30 cellular contexts compared by ENCODE assay signal in the genomic region with DNA sequence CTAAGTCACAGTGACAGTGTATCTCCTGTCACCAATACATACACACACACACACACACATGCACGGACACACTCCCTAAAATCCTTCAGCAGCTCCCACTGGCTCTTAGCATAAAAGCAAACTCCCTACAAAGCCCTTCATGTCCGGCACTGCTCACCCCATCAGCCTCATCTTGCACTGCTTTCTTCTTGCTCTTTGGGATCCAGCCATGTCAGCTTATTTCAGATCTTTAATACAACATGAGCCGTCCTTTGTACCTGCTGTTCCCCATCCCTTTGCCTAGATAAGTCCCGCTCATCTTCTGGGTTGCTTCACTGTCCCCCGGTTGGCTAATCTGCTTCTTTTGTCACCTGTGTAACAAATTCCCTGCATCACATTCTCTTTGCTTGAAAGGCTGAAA.
"Had no signal": no experiment of that assay in that cellular context is flagged by ENCODE, and none has a peak within 500 bp of the region (broad histone marks: within the 10 kb centered on the region; RNA-seq: fewer than 3 reads in every experiment).

No MANE protein-coding gene starts in this region.

- H3K4me3 ChIP-seq: esophagus muscularis mucosa, gastroesophageal sphincter, heart right ventricle, left lung, mucosa of descending colon, smooth muscle cell, stomach, thyroid gland, vagina had no signal

- H3K36me3 Mint-ChIP-seq: mesothelial cell of epicardium had no signal

- H3K4me3 Mint-ChIP-seq: endodermal cell; mesothelial cell of epicardium; naive B cell; natural killer cell treated with Interleukin-12 subunit alpha and Interleukin-12 subunit beta and Interleukin-15 and Interleukin-18, amount 100 ng/mL, for 72 hours had no signal

- H3K27ac ChIP-seq: esophagus muscularis mucosa, foreskin keratinocyte, gastroesophageal sphincter, heart right ventricle, left lung, parathyroid adenoma, stomach, thyroid gland, vagina had no signal

- H3K9me3 Mint-ChIP-seq: mesothelial cell of epicardium had no signal

- H3K27ac Mint-ChIP-seq: endodermal cell; mesothelial cell of epicardium; natural killer cell treated with Interleukin-12 subunit alpha and Interleukin-12 subunit beta and Interleukin-15 and Interleukin-18, amount 100 ng/mL, for 72 hours; progenitor cell of endocrine pancreas had no signal

- H3K36me3 ChIP-seq: esophagus muscularis mucosa, gastroesophageal sphincter, heart right ventricle, left lung, stomach, thyroid gland, vagina had no signal

- FAIRE-seq: colon, endothelial cell of umbilical vein, islet of Langerhans had no signal

- H3K27me3 ChIP-seq: esophagus muscularis mucosa, foreskin keratinocyte, gastroesophageal sphincter, heart right ventricle, left lung, stomach, thyroid gland, vagina had no signal

- H3K4me1 ChIP-seq: parathyroid adenoma had no signal

- H3K27me3 Mint-ChIP-seq: naive B cell; natural killer cell treated with Interleukin-12 subunit alpha and Interleukin-12 subunit beta and Interleukin-15 and Interleukin-18, amount 100 ng/mL, for 72 hours had no signal

- H3K9me3 ChIP-seq: gastroesophageal sphincter, left lung, mucosa of descending colon, stomach, thyroid gland, vagina had no signal

- H3K79me2 ChIP-seq: parathyroid adenoma had no signal

- H3K9ac ChIP-seq: parathyroid adenoma had no signal

- ATAC-seq: foreskin keratinocyte; gastroesophageal sphincter; heart right ventricle; left cardiac atrium; left lung; mucosa of descending colon; natural killer cell treated with Interleukin-12 subunit alpha and Interleukin-12 subunit beta and Interleukin-15 and Interleukin-18, amount 100 ng/mL, for 72 hours; sciatic nerve had no signal

- H3K4me2 ChIP-seq: smooth muscle cell had no signal

- H2AFZ ChIP-seq: parathyroid adenoma had no signal

- DNase-seq: effector CD8-positive, alpha-beta T cell; endodermal cell; foreskin keratinocyte; heart right ventricle; hippocampal formation; left cardiac atrium; left lung; mesenchymal stem cell; mucosa of descending colon; naive B cell; stimulated activated CD4-positive, alpha-beta T cell treated with anti-CD3 and anti-CD28 coated beads, Interleukin-12 subunit alpha, Interleukin-12 subunit beta, amount 100 ng/mL, for 4 hours; stimulated activated CD4-positive, alpha-beta T cell treated with anti-CD3 and anti-CD28 coated beads, Interleukin-1b, Interleukin-23, amount 100 ng/mL, for 48 hours; stimulated activated CD4-positive, alpha-beta T cell treated with anti-CD3 and anti-CD28 coated beads, Interleukin-4, amount 100 ng/mL, for 1 hour; stimulated activated CD8-positive, alpha-beta memory T cell treated with anti-CD3 and anti-CD28 coated beads, Interleukin-4, amount 100 ng/mL, for 48 hours; stimulated activated naive CD4-positive, alpha-beta T cell; stomach; thyroid gland; trophoblast cell had no signal
